ENCODE assay signal across 1 cellular context in the genomic region with DNA sequence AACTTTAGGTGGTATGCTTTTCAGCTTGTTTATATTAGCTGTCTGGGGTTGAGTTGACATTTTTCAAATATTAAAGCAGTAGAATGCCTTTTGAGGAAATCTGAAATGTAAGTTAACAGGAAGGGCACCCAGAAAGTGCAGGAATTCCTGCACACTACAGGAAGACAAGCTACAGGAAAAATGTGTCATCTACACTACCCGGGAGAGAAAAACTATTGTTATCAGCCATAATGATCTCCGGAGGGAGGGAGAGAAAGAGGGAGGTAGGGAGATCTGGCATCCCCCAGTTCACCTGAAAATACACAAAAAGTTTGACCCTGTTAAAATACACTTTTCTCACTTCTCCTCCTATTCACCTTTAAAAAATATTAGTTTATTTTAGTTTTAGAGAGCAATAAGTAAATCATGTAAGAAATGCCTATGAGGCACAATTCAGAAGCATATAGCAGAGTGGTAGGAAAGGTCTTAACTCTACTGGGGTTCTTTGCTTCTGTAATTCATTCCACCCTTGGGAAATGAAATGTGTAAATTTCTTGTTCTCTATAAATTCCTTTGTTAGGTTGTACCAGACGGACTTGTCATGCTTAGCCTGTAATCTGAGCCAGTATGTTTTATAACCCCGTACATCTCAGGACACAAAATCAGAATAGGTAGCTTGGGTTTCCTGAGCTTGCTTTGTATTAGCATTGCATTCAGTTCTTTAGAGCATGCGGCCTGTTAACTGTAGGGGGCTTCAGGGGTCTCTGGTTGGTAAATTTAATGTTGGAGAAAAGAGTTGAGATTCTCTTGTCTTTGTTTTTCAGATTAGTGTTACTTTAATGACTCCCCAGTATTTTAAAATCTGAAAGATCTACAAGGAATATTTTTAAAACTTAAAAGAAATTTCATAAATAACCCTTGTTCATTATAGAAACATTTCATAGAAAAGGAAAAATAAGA.
TF ChIP-seq lines count a peak whose summit lies in the region.

No MANE protein-coding gene starts in this region.

TF ChIP-seq in IMR-90, 13 proteins besides CTCF, POLR2A, EP300 and RAD21:
- TF ChIP-seq BHLHE40 (IDR thresholded peaks at IDR 0.05; ENCODE audit: low read depth, low read length) (no peak), FOS (IDR thresholded peaks at IDR 0.05; ENCODE audit: low read depth, low read length) (no peak), CEBPB (IDR thresholded peaks at IDR 0.05; ENCODE audit: low read depth, low read length) (no peak)
- TF ChIP-seq, protein P1, sequence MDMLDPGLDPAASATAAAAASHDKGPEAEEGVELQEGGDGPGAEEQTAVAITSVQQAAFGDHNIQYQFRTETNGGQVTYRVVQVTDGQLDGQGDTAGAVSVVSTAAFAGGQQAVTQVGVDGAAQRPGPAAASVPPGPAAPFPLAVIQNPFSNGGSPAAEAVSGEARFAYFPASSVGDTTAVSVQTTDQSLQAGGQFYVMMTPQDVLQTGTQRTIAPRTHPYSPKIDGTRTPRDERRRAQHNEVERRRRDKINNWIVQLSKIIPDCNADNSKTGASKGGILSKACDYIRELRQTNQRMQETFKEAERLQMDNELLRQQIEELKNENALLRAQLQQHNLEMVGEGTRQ (IDR thresholded peaks at IDR 0.05; ENCODE audit: low read depth, low read length), result no peak
TF ChIP-seq in IMR-90: peak in this region for 0.
